ENCODE assay signal across 14 cellular contexts in genomic region chr15:63855735-63856134, GRCh38. TPM values are rescaled to one million over a fixed set of nuclear protein-coding genes. Genes with fewer than 3 reads are reported as not detected.
DNase-seq lines count a peak whose midpoint lies in the region; ATAC-seq lines count a peak whose summit lies in the region.
"Had no signal": no experiment of that assay in that cellular context is flagged by ENCODE, and none has a peak within 500 bp of the region (broad histone marks: within the 10 kb centered on the region; RNA-seq: fewer than 3 reads in every experiment).

No MANE protein-coding gene starts in this region.

- H3K27me3 Mint-ChIP-seq in activated T-cell treated with anti-CD3 and anti-CD28 coated beads, Interleukin-2, amount 50 U/mL, for 72 hours (ENCODE audit: low read depth), result no peaks in the 10 kb centered on the region
- no peaks in the 10 kb centered on the region for H3K27me3 Mint-ChIP-seq in stimulated activated naive CD8-positive, alpha-beta T cell treated with anti-CD3 and anti-CD28 coated beads, Interleukin-15, amount 100 ng/mL, for 72 hours
- no peaks in the 10 kb centered on the region for H3K27me3 Mint-ChIP-seq in activated T-helper 17 cell treated with anti-CD3 and anti-CD28 coated beads, Interleukin-2, amount 50 U/mL, for 72 hours

- peaks cover 23% of the 10 kb centered on the region for H3K4me1 Mint-ChIP-seq in activated T-cell treated with anti-CD3 and anti-CD28 coated beads, Interleukin-2, amount 50 U/mL, for 72 hours (ENCODE audit: low read depth)
- peaks cover 45% of the 10 kb centered on the region for H3K4me1 Mint-ChIP-seq in stimulated activated naive CD8-positive, alpha-beta T cell treated with anti-CD3 and anti-CD28 coated beads, Interleukin-15, amount 100 ng/mL, for 72 hours
- peaks cover 15% of the 10 kb centered on the region for H3K4me1 Mint-ChIP-seq in activated T-helper 17 cell treated with anti-CD3 and anti-CD28 coated beads, Interleukin-2, amount 50 U/mL, for 72 hours

- H3K36me3 Mint-ChIP-seq in activated T-cell treated with anti-CD3 and anti-CD28 coated beads, Interleukin-2, amount 50 U/mL, for 72 hours (ENCODE audit: insufficient read depth in 2 of 2), result no peaks in the 10 kb centered on the region
- no peaks in the 10 kb centered on the region for H3K36me3 Mint-ChIP-seq in activated T-helper 17 cell treated with anti-CD3 and anti-CD28 coated beads, Interleukin-2, amount 50 U/mL, for 72 hours (ENCODE audit: low read depth)
- H3K36me3 Mint-ChIP-seq: CD14-positive monocyte had no signal

- DNase-seq in activated T-cell treated with anti-CD3 and anti-CD28 coated beads, Interleukin-2, amount 50 U/mL, for 72 hours, result no peak
- DNase-seq in activated T-cell treated with anti-CD3 and anti-CD28 coated beads, Interleukin-2, amount 50 U/mL, for 48 hours, result no peak
- no peak for DNase-seq in stimulated activated naive CD8-positive, alpha-beta T cell treated with anti-CD3 and anti-CD28 coated beads, Interleukin-15, Interleukin-2, amounts not matched to agents 100 U/mL and 50 U/mL, for 24 hours
- DNase-seq in stimulated activated naive CD8-positive, alpha-beta T cell treated with anti-CD3 and anti-CD28 coated beads, Interleukin-15, amount 100 ng/mL, for 72 hours, result no peak
- no peak for DNase-seq in activated gamma-delta T cell treated with Interleukin-2 at 50 U/mL for 16 hours
- DNase-seq: DMS53, GF-D8, HCEC 1CT, HFFc6 had no signal

- H3K4me3 Mint-ChIP-seq in activated T-cell treated with anti-CD3 and anti-CD28 coated beads, Interleukin-2, amount 50 U/mL, for 72 hours, result peak overlapping the region in 1 of 2 donors; percentile 7
- no peak overlapping the region for H3K4me3 Mint-ChIP-seq in stimulated activated naive CD8-positive, alpha-beta T cell treated with anti-CD3 and anti-CD28 coated beads, Interleukin-15, amount 100 ng/mL, for 72 hours
- peak overlapping the region; percentile 16 for H3K4me3 Mint-ChIP-seq in activated T-helper 17 cell treated with anti-CD3 and anti-CD28 coated beads, Interleukin-2, amount 50 U/mL, for 72 hours
- H3K4me3 Mint-ChIP-seq: CD14-positive monocyte, HFFc6 had no signal

- peak overlapping the region; percentile 54 for H3K27ac Mint-ChIP-seq in activated T-cell treated with anti-CD3 and anti-CD28 coated beads, Interleukin-2, amount 50 U/mL, for 72 hours
- H3K27ac Mint-ChIP-seq in stimulated activated naive CD8-positive, alpha-beta T cell treated with anti-CD3 and anti-CD28 coated beads, Interleukin-15, amount 100 ng/mL, for 72 hours, result no peak overlapping the region
- H3K27ac Mint-ChIP-seq in activated T-helper 17 cell treated with anti-CD3 and anti-CD28 coated beads, Interleukin-2, amount 50 U/mL, for 72 hours, result peak overlapping the region; percentile 15
- H3K27ac Mint-ChIP-seq: CD14-positive monocyte, HFFc6 had no signal

- H3K9me3 Mint-ChIP-seq in activated T-cell treated with anti-CD3 and anti-CD28 coated beads, Interleukin-2, amount 50 U/mL, for 72 hours, result no peaks in the 10 kb centered on the region
- no peaks in the 10 kb centered on the region for H3K9me3 Mint-ChIP-seq in stimulated activated naive CD8-positive, alpha-beta T cell treated with anti-CD3 and anti-CD28 coated beads, Interleukin-15, amount 100 ng/mL, for 72 hours
- no peaks in the 10 kb centered on the region for H3K9me3 Mint-ChIP-seq in activated T-helper 17 cell treated with anti-CD3 and anti-CD28 coated beads, Interleukin-2, amount 50 U/mL, for 72 hours
- H3K9me3 Mint-ChIP-seq: HFFc6 had no signal

- peak in 1 of 2 donors; percentile 70 for ATAC-seq in activated T-cell treated with anti-CD3 and anti-CD28 coated beads, Interleukin-2, amount 50 U/mL, for 72 hours (replicated peaks in 1 of 2)
- peak; percentile 71 for ATAC-seq in stimulated activated naive CD8-positive, alpha-beta T cell treated with anti-CD3 and anti-CD28 coated beads, Interleukin-15, Interleukin-2, amounts not matched to agents 100 U/mL and 50 U/mL, for 24 hours
- no peak for ATAC-seq in stimulated activated naive CD8-positive, alpha-beta T cell treated with anti-CD3 and anti-CD28 coated beads, Interleukin-15, amount 100 ng/mL, for 72 hours
- ATAC-seq in activated T-helper 17 cell treated with anti-CD3 and anti-CD28 coated beads, Interleukin-2, amount 50 U/mL, for 72 hours (replicated peaks), result peak; percentile 75
- ATAC-seq in GM21576 (IDR thresholded peaks at IDR 0.05; ENCODE audit: unreplicated experiment), result no peak
- ATAC-seq: A549, HepG2 had no signal

RNA-seq across cellular contexts. Expression of gene HERC1, which starts 22.0 kb away (rescaled TPM):
- 10 to 100 TPM; 67.8 to 77.6 TPM for total RNA-seq in activated T-cell treated with anti-CD3 and anti-CD28 coated beads, Interleukin-2, amount 50 U/mL, for 72 hours
- 10 to 100 TPM; 55.2 to 56.7 TPM for total RNA-seq in activated T-helper 17 cell treated with anti-CD3 and anti-CD28 coated beads, Interleukin-2, amount 50 U/mL, for 72 hours

Comparison
In these comparisons a context has a peak if more than half of its experiments do, and no peak if none do; other contexts are left out.
1. ATAC-seq: peak in stimulated activated naive CD8-positive, alpha-beta T cell treated with anti-CD3 and anti-CD28 coated beads, Interleukin-15, Interleukin-2, amounts not matched to agents 100 U/mL and 50 U/mL, for 24 hours (single experiment) and activated T-helper 17 cell treated with anti-CD3 and anti-CD28 coated beads, Interleukin-2, amount 50 U/mL, for 72 hours (single experiment); none in stimulated activated naive CD8-positive, alpha-beta T cell treated with anti-CD3 and anti-CD28 coated beads, Interleukin-15, amount 100 ng/mL, for 72 hours (single experiment) and GM21576 (single experiment).
2. H3K27ac Mint-ChIP-seq: peak in activated T-cell treated with anti-CD3 and anti-CD28 coated beads, Interleukin-2, amount 50 U/mL, for 72 hours (single experiment) and activated T-helper 17 cell treated with anti-CD3 and anti-CD28 coated beads, Interleukin-2, amount 50 U/mL, for 72 hours (single experiment); none in stimulated activated naive CD8-positive, alpha-beta T cell treated with anti-CD3 and anti-CD28 coated beads, Interleukin-15, amount 100 ng/mL, for 72 hours (0 of 2).